ENCODE assay signal across 13 cellular contexts in the genomic region with DNA sequence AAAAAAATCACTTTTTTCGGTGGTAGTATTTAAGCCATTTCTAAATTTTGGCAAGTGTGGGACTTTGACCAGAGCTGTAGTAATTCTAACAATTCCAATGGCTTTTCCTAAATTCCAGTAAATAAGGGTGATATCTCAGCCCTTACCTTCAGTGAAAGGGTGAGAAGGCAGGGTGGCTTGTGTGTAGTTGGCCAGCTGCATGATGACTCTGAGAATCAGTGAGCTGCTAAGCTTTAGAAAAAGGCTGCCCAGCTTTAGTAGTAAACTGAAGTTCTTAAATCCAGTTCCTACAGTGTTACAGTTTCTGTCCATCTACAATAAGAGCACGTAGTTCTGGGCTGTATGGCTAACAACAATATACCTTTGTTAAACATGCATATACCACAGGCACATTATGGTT. TPM values are rescaled to one million over a fixed set of nuclear protein-coding genes. Genes with fewer than 3 reads are reported as not detected.
DNase-seq lines count a peak whose midpoint lies in the region; ATAC-seq and TF ChIP-seq lines count a peak whose summit lies in the region.
"Had no signal": no experiment of that assay in that cellular context is flagged by ENCODE, and none has a peak within 500 bp of the region (broad histone marks: within the 10 kb centered on the region; RNA-seq: fewer than 3 reads in every experiment).

No MANE protein-coding gene starts in this region.

- peak overlapping the region; percentile 75 for H3K4me2 ChIP-seq in GM23248 (ENCODE audit: unreplicated experiment)

- H3K9me2 ChIP-seq in GM23248 (ENCODE audit: insufficient read depth), result no peaks in the 10 kb centered on the region

- H2AFZ ChIP-seq in GM23248, result peak overlapping the region; percentile 61

- no peak for TF ChIP-seq POLR2A in adrenal gland (IDR thresholded peaks at IDR 0.05)

- in situ Hi-C loops in GM23248 (cut with MboI), result no loop called here

- peaks cover 13% of the 10 kb centered on the region for H3K4me1 ChIP-seq in GM23248 (ENCODE audit: insufficient read depth)
- peaks cover 12 to 14% of the 10 kb centered on the region in 2 donors for H3K4me1 ChIP-seq in adrenal gland (replicated peaks in 1 of 2)
- H3K4me1 ChIP-seq in mesodermal cell (ENCODE audit: control insufficient read depth, insufficient read depth, low read length, poor library complexity, severe bottlenecking), result peaks cover 9% of the 10 kb centered on the region

- H4K20me1 ChIP-seq in GM23248 (ENCODE audit: insufficient read depth), result no peaks in the 10 kb centered on the region

- H3K9me3 ChIP-seq in GM23248 (ENCODE audit: low read depth) (no peaks in the 10 kb centered on the region), adrenal gland (replicated peaks in 1 of 3) (no peaks in the 10 kb centered on the region), mesodermal cell (ENCODE audit: control insufficient read depth, low read length) (no peaks in the 10 kb centered on the region)

- H3K9ac ChIP-seq in GM23248, result peak overlapping the region; percentile 69

- ATAC-seq in GM18502 (IDR thresholded peaks at IDR 0.05; ENCODE audit: poor library complexity, unreplicated experiment) (peak; percentile 10), SK-N-SH treated with all-trans-retinoic acid at 6 μM for 48 hours (no peak)

- no peak for TF ChIP-seq CTCF in adrenal gland (IDR thresholded peaks at IDR 0.05)

- intact Hi-C loops in adrenal gland (cut with DNase I), result no loop called here

- H3K27ac ChIP-seq in GM23248 (peak overlapping the region; percentile 73), adrenal gland (peak overlapping the region; percentile 59 to 79 (median 76)), mesodermal cell (ENCODE audit: low read depth, low read length, severe bottlenecking) (peak overlapping the region; percentile 86)

- peaks cover 17% of the 10 kb centered on the region for H3F3A ChIP-seq in GM23248 (ENCODE audit: insufficient read depth)

- H3K27me3 ChIP-seq in GM23248 (replicated peaks; ENCODE audit: insufficient read depth) (no peaks in the 10 kb centered on the region), adrenal gland (no peaks in the 10 kb centered on the region)

- 48 to 53% methylated on average over 2 of the region's 2 CpGs for WGBS in GM23248 (ENCODE audit: low coverage in 1 of 2, low lambda C conversion rate in 2 of 2, missing lambda C conversion rate in 2 of 2), 2 experiments
- WGBS in adrenal gland, 4 donors, result 34 to 61% (median 52%) methylated on average over 2 of the region's 2 CpGs
- 83 to 100% methylated on average over 1 of the region's 2 CpGs for WGBS in mesodermal cell (ENCODE audit: insufficient coverage in 2 of 2), 2 experiments

- H3K79me2 ChIP-seq in GM23248 (ENCODE audit: insufficient read depth), result no peaks in the 10 kb centered on the region

- DNase-seq in GM23248, result peak; percentile 53
- DNase-seq in adrenal gland, result no peak
- DNase-seq in GDM1 (lab: John Stamatoyannopoulos, UW), result no peak
- DNase-seq in NCI-H1694 (lab: John Stamatoyannopoulos, UW), result no peak
- DNase-seq in AML-193 (lab: John Stamatoyannopoulos, UW), result no peak
- DNase-seq: NCI-H1092 treated with DMSO at 0.1 percent for 48 hours; NCI-H774; retina; SHP77; stimulated activated CD4-positive, alpha-beta T cell treated with anti-CD3 and anti-CD28 coated beads, Interleukin-4, amount 100 ng/mL, for 1 hour had no signal

- peak overlapping the region; percentile 38; the same call in 1 of the 2 replicates for H3K4me3 ChIP-seq in GM23248
- no peak overlapping the region for H3K4me3 ChIP-seq in adrenal gland
- H3K4me3 ChIP-seq in mesodermal cell (ENCODE audit: extremely low read depth, insufficient read depth, low read length, poor library complexity, severe bottlenecking), result no peak overlapping the region

- H3K36me3 ChIP-seq in GM23248 (ENCODE audit: low read depth) (no peaks in the 10 kb centered on the region), adrenal gland (replicated peaks in 1 of 2) (no peaks in the 10 kb centered on the region), mesodermal cell (ENCODE audit: control insufficient read depth, insufficient read depth, low read length) (peaks cover 9% of the 10 kb centered on the region)

TF ChIP-seq in SK-N-SH treated with all-trans-retinoic acid at 6 μM for 48 hours, 23 proteins besides CTCF, POLR2A, EP300 and RAD21 (continues in another document):
- TF ChIP-seq RARB (CRISPR knock-in tag; IDR thresholded peaks at IDR 0.05), result no peak
- TF ChIP-seq ARNTL (CRISPR knock-in tag; IDR thresholded peaks at IDR 0.05; ENCODE audit: borderline replicate concordance, low read depth), result no peak
- TF ChIP-seq PPARA (CRISPR knock-in tag; IDR thresholded peaks at IDR 0.05; ENCODE audit: borderline replicate concordance), result no peak
- no peak for TF ChIP-seq ZFP3 (CRISPR knock-in tag; IDR thresholded peaks at IDR 0.05)
- TF ChIP-seq, protein P1, sequence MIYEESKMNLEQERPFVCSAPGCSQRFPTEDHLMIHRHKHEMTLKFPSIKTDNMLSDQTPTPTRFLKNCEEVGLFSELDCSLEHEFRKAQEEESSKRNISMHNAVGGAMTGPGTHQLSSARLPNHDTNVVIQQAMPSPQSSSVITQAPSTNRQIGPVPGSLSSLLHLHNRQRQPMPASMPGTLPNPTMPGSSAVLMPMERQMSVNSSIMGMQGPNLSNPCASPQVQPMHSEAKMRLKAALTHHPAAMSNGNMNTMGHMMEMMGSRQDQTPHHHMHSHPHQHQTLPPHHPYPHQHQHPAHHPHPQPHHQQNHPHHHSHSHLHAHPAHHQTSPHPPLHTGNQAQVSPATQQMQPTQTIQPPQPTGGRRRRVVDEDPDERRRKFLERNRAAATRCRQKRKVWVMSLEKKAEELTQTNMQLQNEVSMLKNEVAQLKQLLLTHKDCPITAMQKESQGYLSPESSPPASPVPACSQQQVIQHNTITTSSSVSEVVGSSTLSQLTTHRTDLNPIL (CRISPR knock-in tag; IDR thresholded peaks at IDR 0.05; ENCODE audit: low read depth), result no peak
- no peak for TF ChIP-seq TCF4 (CRISPR knock-in tag; IDR thresholded peaks at IDR 0.05; ENCODE audit: borderline replicate concordance)
- no peak for TF ChIP-seq GLIS3 (CRISPR knock-in tag; IDR thresholded peaks at IDR 0.05)
- TF ChIP-seq, protein P2, sequence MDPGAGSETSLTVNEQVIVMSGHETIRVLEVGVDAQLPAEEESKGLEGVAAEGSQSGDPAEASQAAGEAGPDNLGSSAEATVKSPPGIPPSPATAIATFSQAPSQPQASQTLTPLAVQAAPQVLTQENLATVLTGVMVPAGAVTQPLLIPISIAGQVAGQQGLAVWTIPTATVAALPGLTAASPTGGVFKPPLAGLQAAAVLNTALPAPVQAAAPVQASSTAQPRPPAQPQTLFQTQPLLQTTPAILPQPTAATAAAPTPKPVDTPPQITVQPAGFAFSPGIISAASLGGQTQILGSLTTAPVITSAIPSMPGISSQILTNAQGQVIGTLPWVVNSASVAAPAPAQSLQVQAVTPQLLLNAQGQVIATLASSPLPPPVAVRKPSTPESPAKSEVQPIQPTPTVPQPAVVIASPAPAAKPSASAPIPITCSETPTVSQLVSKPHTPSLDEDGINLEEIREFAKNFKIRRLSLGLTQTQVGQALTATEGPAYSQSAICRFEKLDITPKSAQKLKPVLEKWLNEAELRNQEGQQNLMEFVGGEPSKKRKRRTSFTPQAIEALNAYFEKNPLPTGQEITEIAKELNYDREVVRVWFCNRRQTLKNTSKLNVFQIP (CRISPR knock-in tag; IDR thresholded peaks at IDR 0.05; ENCODE audit: borderline replicate concordance, low read depth), result no peak
- TF ChIP-seq ZC3H10 (CRISPR knock-in tag; IDR thresholded peaks at IDR 0.05), result no peak
- no peak for TF ChIP-seq ZNF70 (CRISPR knock-in tag; IDR thresholded peaks at IDR 0.05)
- no peak for TF ChIP-seq ZNF565 (CRISPR knock-in tag; conservative IDR thresholded peaks at IDR 0.05; ENCODE audit: low read depth)
- TF ChIP-seq, protein P3, sequence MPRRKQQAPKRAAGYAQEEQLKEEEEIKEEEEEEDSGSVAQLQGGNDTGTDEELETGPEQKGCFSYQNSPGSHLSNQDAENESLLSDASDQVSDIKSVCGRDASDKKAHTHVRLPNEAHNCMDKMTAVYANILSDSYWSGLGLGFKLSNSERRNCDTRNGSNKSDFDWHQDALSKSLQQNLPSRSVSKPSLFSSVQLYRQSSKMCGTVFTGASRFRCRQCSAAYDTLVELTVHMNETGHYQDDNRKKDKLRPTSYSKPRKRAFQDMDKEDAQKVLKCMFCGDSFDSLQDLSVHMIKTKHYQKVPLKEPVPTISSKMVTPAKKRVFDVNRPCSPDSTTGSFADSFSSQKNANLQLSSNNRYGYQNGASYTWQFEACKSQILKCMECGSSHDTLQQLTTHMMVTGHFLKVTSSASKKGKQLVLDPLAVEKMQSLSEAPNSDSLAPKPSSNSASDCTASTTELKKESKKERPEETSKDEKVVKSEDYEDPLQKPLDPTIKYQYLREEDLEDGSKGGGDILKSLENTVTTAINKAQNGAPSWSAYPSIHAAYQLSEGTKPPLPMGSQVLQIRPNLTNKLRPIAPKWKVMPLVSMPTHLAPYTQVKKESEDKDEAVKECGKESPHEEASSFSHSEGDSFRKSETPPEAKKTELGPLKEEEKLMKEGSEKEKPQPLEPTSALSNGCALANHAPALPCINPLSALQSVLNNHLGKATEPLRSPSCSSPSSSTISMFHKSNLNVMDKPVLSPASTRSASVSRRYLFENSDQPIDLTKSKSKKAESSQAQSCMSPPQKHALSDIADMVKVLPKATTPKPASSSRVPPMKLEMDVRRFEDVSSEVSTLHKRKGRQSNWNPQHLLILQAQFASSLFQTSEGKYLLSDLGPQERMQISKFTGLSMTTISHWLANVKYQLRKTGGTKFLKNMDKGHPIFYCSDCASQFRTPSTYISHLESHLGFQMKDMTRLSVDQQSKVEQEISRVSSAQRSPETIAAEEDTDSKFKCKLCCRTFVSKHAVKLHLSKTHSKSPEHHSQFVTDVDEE (CRISPR knock-in tag; IDR thresholded peaks at IDR 0.05), result no peak
- no peak for TF ChIP-seq ISL1 (CRISPR knock-in tag; IDR thresholded peaks at IDR 0.05)

RNA-seq across cellular contexts. Expression of a gene that starts 42.0 kb away (rescaled TPM):
- total RNA-seq in GM23248 (2014; rRNA removed; shearing (Covaris generic)), result not detected in 2 replicates
- polyA plus RNA-seq in GM23248 (2016; fragmentation: Nextera tagmentation; extraction: Ambion mirVana), result not detected in 2 replicates
- total RNA-seq in adrenal gland, result 1 to 10 TPM in 5 of 8 donors, under 1 TPM in 2, not detected in 1; 0.32 to 2.4 (median 1.5) TPM
- 10 to 100 TPM in 1 of 3 donors, 1 to 10 TPM in 1, under 1 TPM in 1; 0.16 to 11.2 (median 5.2) TPM for polyA plus RNA-seq in adrenal gland
- 2.3 TPM for polyA plus RNA-seq in mesodermal cell (2013, experiment 1 of 2)
- 1.6 TPM for polyA plus RNA-seq in mesodermal cell (2013, experiment 2 of 2)
